Comparison of ENCODE assay signal across 15 cellular contexts in the genomic region with DNA sequence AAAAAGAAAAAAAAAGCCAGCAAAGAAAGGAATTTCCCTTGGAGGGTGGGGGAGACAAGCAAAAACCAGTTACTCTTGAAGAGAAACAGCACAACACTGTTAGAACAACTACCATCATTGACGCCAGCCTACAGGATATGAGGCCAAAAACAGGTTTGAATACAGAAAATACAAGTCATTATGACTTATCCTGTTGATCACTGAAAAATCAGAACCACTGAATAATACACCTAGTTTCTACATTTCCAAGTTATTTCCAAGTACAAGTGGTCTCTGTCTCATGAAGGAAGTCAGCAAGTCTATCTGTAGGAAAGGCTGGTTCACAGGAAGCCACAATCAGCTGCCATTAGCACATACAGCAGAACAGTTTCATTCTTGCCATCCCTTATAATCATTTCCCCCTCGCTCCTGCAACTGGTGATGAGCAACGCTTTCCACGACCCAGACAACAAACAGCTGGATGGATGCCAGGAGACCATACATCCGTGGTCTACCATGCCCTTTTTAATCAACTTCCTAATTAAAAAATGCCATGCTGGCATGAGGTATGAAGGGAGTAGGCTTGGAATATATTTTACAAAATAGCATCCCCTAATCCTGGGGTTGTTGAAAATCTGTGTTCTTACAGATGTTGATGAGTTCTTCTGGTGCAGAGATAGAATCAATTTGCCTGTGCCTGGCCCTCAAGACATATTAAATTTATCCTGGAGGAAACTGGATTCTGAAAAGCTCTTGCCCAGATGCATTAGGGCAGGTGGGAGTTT. TPM values are rescaled to one million over a fixed set of nuclear protein-coding genes. Genes with fewer than 3 reads are reported as not detected.
"Had no signal": no experiment of that assay in that cellular context is flagged by ENCODE, and none has a peak within 500 bp of the region (broad histone marks: within the 10 kb centered on the region; RNA-seq: fewer than 3 reads in every experiment).

No MANE protein-coding gene starts in this region.

- ATAC-seq: activated T-helper 17 cell treated with anti-CD3 and anti-CD28 coated beads, Interleukin-2, amount 50 U/mL, for 72 hours; body of pancreas; left colon had no signal

- H3K9ac ChIP-seq: parathyroid adenoma had no signal

- H3K4me1 ChIP-seq: body of pancreas, parathyroid adenoma had no signal

- H3K4me3 ChIP-seq: body of pancreas, lung, thoracic aorta had no signal

- DNase-seq: activated B cell treated with CpG ODN at 0.5 μM for 24 hours; activated CD4-positive, alpha-beta T cell treated with anti-CD3 and anti-CD28 coated beads, Interleukin-2, amount 50 U/mL, for 1 hour; activated naive CD4-positive, alpha-beta T cell treated with anti-CD3 and anti-CD28 coated beads, Interleukin-2, amount 50 U/mL, for 16 hours; activated T-cell treated with anti-CD3 and anti-CD28 coated beads for 4 hours; body of pancreas; foreskin melanocyte; left colon; midbrain; stimulated activated CD4-positive, alpha-beta T cell treated with anti-CD3 and anti-CD28 coated beads, Interleukin-4, amount 100 ng/mL, for 1 hour had no signal

- H3K9me3 ChIP-seq: body of pancreas, thoracic aorta had no signal

- H3K36me3 ChIP-seq: thoracic aorta had no signal

- H3K27me3 ChIP-seq: body of pancreas had no signal

RNA-seq across cellular contexts. Expression of a gene that starts 10.4 kb away (rescaled TPM):
- total RNA-seq: activated B cell treated with CpG ODN at 0.5 μM for 24 hours; activated T-helper 17 cell treated with anti-CD3 and anti-CD28 coated beads, Interleukin-2, amount 50 U/mL, for 72 hours; endothelial cell of umbilical vein; renal cortical epithelial cell had no signal
